ENCODE assay signal across 9 cellular contexts in genomic region chr1:16643001-16643411, GRCh38. TPM values are rescaled to one million over a fixed set of nuclear protein-coding genes. Genes with fewer than 3 reads are reported as not detected.
DNase-seq lines count a peak whose midpoint lies in the region; FAIRE-seq and TF ChIP-seq lines count a peak whose summit lies in the region.
"Not testable (repeated sequence)": the region's sequence is repeated elsewhere in the genome, so short reads cannot be mapped to it uniquely, and the experiment has no call there.
"Had no signal": no experiment of that assay in that cellular context is flagged by ENCODE, and none has a peak within 500 bp of the region (broad histone marks: within the 10 kb centered on the region; RNA-seq: fewer than 3 reads in every experiment).

No MANE protein-coding gene starts in this region.

- not testable (repeated sequence) for H2BK20ac ChIP-seq in H1 (ENCODE audit: low read length)

- not testable (repeated sequence) for H2BK15ac ChIP-seq in H1 (ENCODE audit: low read length)

- not testable (repeated sequence) for H2BK5ac ChIP-seq in H1 (ENCODE audit: low read depth, low read length)

- not testable (repeated sequence) for H3F3A ChIP-seq in neural progenitor cell (ENCODE audit: low read depth)

- not testable (repeated sequence) for H2BK12ac ChIP-seq in H1 (ENCODE audit: low read depth, low read length)

- intact Hi-C loops in A673 (cut with micrococcal nuclease; ENCODE audit: unreplicated experiment); kidney (cut with DNase I): not testable (repeated sequence)

- H3K9ac ChIP-seq in KMS-11; kidney (ENCODE audit: low read length in 2 of 2): not testable (repeated sequence)
- H3K9ac ChIP-seq in H1 (replicated peaks in 1 of 4; ENCODE audit: extremely low read depth in 1 of 4, low read depth in 3 of 4, low read length in 3 of 4) (peak overlapping the region in 1 of 4 experiments; percentile 13; a peak in 1 of 7 replicates), neural progenitor cell (peak overlapping the region; percentile 43)

- not testable (repeated sequence) for H3K27ac Mint-ChIP-seq in activated naive CD4-positive, alpha-beta T cell treated with anti-CD3 and anti-CD28 coated beads, Interleukin-2, amount 10 ng/mL, durations not matched to agents 7 days and 5 days; neural progenitor cell

- H3K4me3 ChIP-seq in A673 (ENCODE audit: low read depth, low read length, poor library complexity, severe bottlenecking) (peak overlapping the region; percentile 54), kidney (ENCODE audit: low read length in 2 of 2) (peak overlapping the region in 1 of 2 donors; percentile 90), neural progenitor cell (peak overlapping the region; percentile 56)
- H3K4me3 ChIP-seq in KMS-11 (IDR thresholded peaks at IDR 0.05; ENCODE audit: insufficient read depth, low read depth, low read length); H1 (ENCODE audit: extremely low read depth in 1 of 4, insufficient read depth in 2 of 4, low read depth in 3 of 4, low read length in 4 of 4): not testable (repeated sequence)

- not testable (repeated sequence) for H3K56ac ChIP-seq in H1 (replicated peaks; ENCODE audit: insufficient read length, low read depth, low read length)

- H4K5ac ChIP-seq in H1 (ENCODE audit: insufficient read length, low read depth, low read length) = not testable (repeated sequence)

- not testable (repeated sequence) for FAIRE-seq in H1 (lab: Jason Lieb, UNC); kidney (lab: Jason Lieb, UNC)

- H3K79me1 ChIP-seq in H1 (ENCODE audit: low read depth, low read length) = peaks cover 14% of the 10 kb centered on the region; the same call in 1 of the 2 replicates

- TF ChIP-seq RAD21 in H1 (IDR thresholded peaks at IDR 0.05 in 1 of 2, conservative IDR thresholded peaks at IDR 0.05 in 1 of 2; ENCODE audit: low read depth in 2 of 2, low read length in 2 of 2) = not testable (repeated sequence)

- peaks cover 16% of the 10 kb centered on the region for H3K27me3 Mint-ChIP-seq in activated naive CD4-positive, alpha-beta T cell treated with anti-CD3 and anti-CD28 coated beads, Interleukin-2, amount 10 ng/mL, durations not matched to agents 7 days and 5 days
- not testable (repeated sequence) for H3K27me3 Mint-ChIP-seq in neural progenitor cell (ENCODE audit: insufficient read depth, low read depth)

- H4K20me1 ChIP-seq in KMS-11 (ENCODE audit: insufficient read depth); H1 (replicated peaks in 1 of 2; ENCODE audit: control insufficient read depth in 1 of 2, insufficient read depth in 2 of 2, low read length in 2 of 2); neural progenitor cell (ENCODE audit: low read depth): not testable (repeated sequence)

- H2AK5ac ChIP-seq in H1 (ENCODE audit: low read depth, low read length) = not testable (repeated sequence)

- not testable (repeated sequence) for H3K36me3 ChIP-seq in A673 (ENCODE audit: insufficient read depth, low read length, poor library complexity, severe bottlenecking); KMS-11 (ENCODE audit: insufficient read depth); H1 (ENCODE audit: control insufficient read depth in 2 of 4, insufficient read depth in 4 of 4, low read length in 3 of 4); kidney (ENCODE audit: control insufficient read depth in 1 of 2, insufficient read depth in 2 of 2, low read length in 2 of 2); neural progenitor cell

- not testable (repeated sequence) for H3K36me3 Mint-ChIP-seq in activated naive CD4-positive, alpha-beta T cell treated with anti-CD3 and anti-CD28 coated beads, Interleukin-2, amount 10 ng/mL, durations not matched to agents 7 days and 5 days; neural progenitor cell

- peaks cover 28% of the 10 kb centered on the region; the same call in 1 of the 2 replicates for H3K79me2 ChIP-seq in KMS-11 (ENCODE audit: insufficient read depth, low read depth)
- not testable (repeated sequence) for H3K79me2 ChIP-seq in H1 (ENCODE audit: control insufficient read depth in 1 of 2, insufficient read depth in 2 of 2, low read length in 2 of 2)
- H3K79me2 ChIP-seq in neural progenitor cell (ENCODE audit: low read depth) = peaks cover 48% of the 10 kb centered on the region

- H3K4me1 Mint-ChIP-seq in activated naive CD4-positive, alpha-beta T cell treated with anti-CD3 and anti-CD28 coated beads, Interleukin-2, amount 10 ng/mL, durations not matched to agents 7 days and 5 days; neural progenitor cell: not testable (repeated sequence)

- WGBS in H1 (ENCODE audit: extremely low coverage in 1 of 2, insufficient coverage in 1 of 2, insufficient read length in 1 of 2, insufficient replicate concordance in 2 of 2, low coverage in 1 of 2, low lambda C conversion rate in 2 of 2, missing lambda C conversion rate in 1 of 2), 2 experiments = 94% methylated on average over 4 of the region's 4 CpGs; no CpG with 5 or more reads in 1 of the 2 experiments

- peak overlapping the region; percentile 19; the same call in 1 of the 2 replicates for H4K8ac ChIP-seq in H1 (ENCODE audit: extremely low read depth, insufficient read depth, low read length)

- not testable (repeated sequence) for H3K23me2 ChIP-seq in H1 (ENCODE audit: low read depth, low read length)

- not testable (repeated sequence) for TF ChIP-seq CTCF in A673 (conservative IDR thresholded peaks at IDR 0.05; ENCODE audit: low read depth, low read length); KMS-11 (conservative IDR thresholded peaks at IDR 0.05; ENCODE audit: low read depth, low read length); H1 (IDR thresholded peaks at IDR 0.05; ENCODE audit: control extremely low read depth in 1 of 3, insufficient read depth in 1 of 3, low read depth in 1 of 3, low read length in 3 of 3); kidney (IDR thresholded peaks at IDR 0.05; ENCODE audit: borderline replicate concordance, extremely low read depth, insufficient read depth); neural progenitor cell (IDR thresholded peaks at IDR 0.05)

- TF ChIP-seq POLR2A in H1 (IDR thresholded peaks at IDR 0.05; ENCODE audit: control extremely low read depth in 1 of 2, low read depth in 2 of 2, low read length in 2 of 2) = not testable (repeated sequence)

- DNase-seq in A673 (ENCODE audit: low spot score); neural progenitor cell (ENCODE audit: low spot score): not testable (repeated sequence)
- DNase-seq in activated CD4-positive, alpha-beta T cell treated with anti-CD3 and anti-CD28 coated beads for 4 hours = peak; percentile 5 to 17
- peak; percentile 23 for DNase-seq in activated naive CD4-positive, alpha-beta T cell treated with anti-CD3 and anti-CD28 coated beads, Interleukin-2, amount 10 ng/mL, durations not matched to agents 7 days and 5 days
- DNase-seq in H1 (ENCODE audit: low read depth in 1 of 2, low spot score in 2 of 2) (peak in 1 of 2 experiments; percentile 63), kidney (peak; percentile 85)
- peak; percentile 2 for DNase-seq in stimulated activated CD4-positive, alpha-beta T cell treated with anti-CD3 and anti-CD28 coated beads, Interleukin-1b, Interleukin-23, amount 100 ng/mL, for 48 hours

- H2AFZ ChIP-seq in KMS-11 (ENCODE audit: low read depth); H1 (ENCODE audit: low read length); neural progenitor cell (replicated peaks): not testable (repeated sequence)

- H3K27me3 ChIP-seq in A673 (replicated peaks; ENCODE audit: insufficient read depth, low read depth, low read length, poor library complexity); KMS-11 (ENCODE audit: insufficient read depth, low read depth); neural progenitor cell: not testable (repeated sequence)
- peaks cover 0 to 15% (median 10%) of the 10 kb centered on the region in 4 experiments; a peak in 5 of 7 replicates for H3K27me3 ChIP-seq in H1 (replicated peaks in 1 of 4; ENCODE audit: control insufficient read depth in 3 of 4, extremely low read depth in 1 of 4, insufficient read depth in 3 of 4, low read length in 3 of 4)

- not testable (repeated sequence) for H3K18ac ChIP-seq in H1 (ENCODE audit: extremely low read depth, low read length)

- not testable (repeated sequence) for H3K23ac ChIP-seq in H1 (ENCODE audit: insufficient read length)

- not testable (repeated sequence) for H3K9me3 ChIP-seq in A673 (ENCODE audit: low read depth, low read length, poor library complexity, severe bottlenecking); H1 (ENCODE audit: insufficient read depth in 2 of 2, low read depth in 1 of 2, low read length in 1 of 2); kidney (ENCODE audit: control insufficient read depth in 1 of 2, low read length in 2 of 2); neural progenitor cell (ENCODE audit: low read depth)

- not testable (repeated sequence) for H3K4me3 Mint-ChIP-seq in activated naive CD4-positive, alpha-beta T cell treated with anti-CD3 and anti-CD28 coated beads, Interleukin-2, amount 10 ng/mL, durations not matched to agents 7 days and 5 days; neural progenitor cell

- not testable (repeated sequence) for H2BK120ac ChIP-seq in H1 (replicated peaks; ENCODE audit: low read depth, low read length)

- H3K4me2 ChIP-seq in KMS-11 (peak overlapping the region; percentile 100; the same call in 1 of the 2 replicates), H1 (ENCODE audit: insufficient read depth in 1 of 2, low read depth in 2 of 2, low read length in 2 of 2) (peak overlapping the region in 1 of 2 experiments; percentile 72; a peak in 1 of 4 replicates), neural progenitor cell (peak overlapping the region; percentile 79)

- TF ChIP-seq EP300 in H1 (IDR thresholded peaks at IDR 0.05; ENCODE audit: borderline replicate concordance in 1 of 2, low read depth in 2 of 2, low read length in 2 of 2) = not testable (repeated sequence)

- not testable (repeated sequence) for BruUV-seq in A673 (replicated peaks; lab: Mats Ljungman, UMichigan)

- H3K9me3 Mint-ChIP-seq in activated naive CD4-positive, alpha-beta T cell treated with anti-CD3 and anti-CD28 coated beads, Interleukin-2, amount 10 ng/mL, durations not matched to agents 7 days and 5 days; neural progenitor cell: not testable (repeated sequence)

- H4K91ac ChIP-seq in H1 (replicated peaks; ENCODE audit: insufficient read length, low read length) = not testable (repeated sequence)

- not testable (repeated sequence) for H3K4ac ChIP-seq in H1 (replicated peaks; ENCODE audit: insufficient read length, low read depth, low read length)

- peaks cover 12% of the 10 kb centered on the region for H3K4me1 ChIP-seq in A673 (ENCODE audit: insufficient read depth, low read length, poor library complexity, severe bottlenecking)
- H3K4me1 ChIP-seq in KMS-11 (ENCODE audit: low read depth, poor library complexity, severe bottlenecking) = peaks cover 16% of the 10 kb centered on the region
- H3K4me1 ChIP-seq in H1 (replicated peaks in 1 of 4; ENCODE audit: control insufficient read depth in 3 of 4, insufficient read depth in 4 of 4, low read length in 3 of 4) = peaks cover 0 to 16% (median 13%) of the 10 kb centered on the region in 4 experiments; a peak in 6 of 7 replicates
- peaks cover 21 to 27% of the 10 kb centered on the region in 2 donors for H3K4me1 ChIP-seq in kidney (ENCODE audit: control insufficient read depth in 1 of 2, insufficient read depth in 1 of 2, low read depth in 1 of 2, low read length in 2 of 2)
- H3K4me1 ChIP-seq in neural progenitor cell = peaks cover 17% of the 10 kb centered on the region

- CTCF ChIA-PET in A673 (lab: Charles Lee); activated naive CD4-positive, alpha-beta T cell treated with anti-CD3 and anti-CD28 coated beads, Interleukin-2, amount 10 ng/mL, durations not matched to agents 7 days and 5 days (lab: Charles Lee): not testable (repeated sequence)
- CTCF ChIA-PET in H1 (lab: Charles Lee; ENCODE audit: partially characterized antibody) = interaction anchor here (0.8 to 2.5 kb wide), 4 partner anchors 13 to 40 kb away, joined by 3 to 27 read pairs (median 4); no protein-coding TSS in a partner anchor

- POLR2A ChIA-PET in A673 (lab: Charles Lee; ENCODE audit: low non-redundant PET); H1 (lab: Charles Lee; ENCODE audit: partially characterized antibody): not testable (repeated sequence)

- H3K27ac ChIP-seq in A673 (ENCODE audit: low read depth, low read length, poor library complexity, severe bottlenecking); KMS-11; H1 (ENCODE audit: low read depth, low read length); kidney (ENCODE audit: low read depth in 2 of 2, low read length in 2 of 2); neural progenitor cell: not testable (repeated sequence)

- not testable (repeated sequence) for H3K14ac ChIP-seq in H1 (ENCODE audit: insufficient read length)

RNA-seq across cellular contexts. Expression of gene RNU1-3, which starts 23.7 kb away (rescaled TPM):
- 1,866 and 1,908 TPM in 2 replicates for total RNA-seq in A673 (2021)
- total RNA-seq in H1 (2021; fragmentation: NEBNext Ultra II Directional; extraction: Animal tissue kit (Norgen Biotek cat#: 25700)) = 1,303 and 1,497 TPM in 2 replicates
- under 0.01 and 145 TPM in 2 replicates for polyA plus RNA-seq in H1 (2011; rRNA removed)
- polyA plus RNA-seq in H1 (2011; cell fraction: cytosol; rRNA removed) = under 0.01 TPM
- polyA plus RNA-seq in H1 (2011; cell fraction: nucleus; rRNA removed) = under 0.01 TPM
- polyA plus RNA-seq in H1 (2012, experiment 1 of 2) = 20.3 to 94.3 TPM in 2 of 4 replicates, not detected in the others
- polyA plus RNA-seq in H1 (2012, experiment 2 of 2) = not detected
- polyA plus RNA-seq in H1 (2013, experiment 1 of 2) = not detected
- polyA plus RNA-seq in H1 (2013, experiment 2 of 2) = not detected
- polyA minus RNA-seq in H1 (2011; rRNA and poly(A)+ RNA removed) = 10,411 and 22,262 TPM in 2 replicates
- 63,669 TPM for polyA minus RNA-seq in H1 (2011; cell fraction: cytosol; rRNA and poly(A)+ RNA removed)
- polyA minus RNA-seq in H1 (2011; cell fraction: nucleus; rRNA and poly(A)+ RNA removed) = 43,973 TPM
- total RNA-seq in kidney = 8,605 TPM
- polyA plus RNA-seq in kidney (ENCODE audit: insufficient read depth, low read depth, low replicate concordance) = 26.8 TPM
- under 0.01 TPM in 2 replicates for total RNA-seq in neural progenitor cell (ENCODE audit: low replicate concordance)
- polyA plus RNA-seq: IgD-negative memory B cell had no signal

RNA-seq across cellular contexts. Expression of gene NBPF1, which starts 29.6 kb away (rescaled TPM):
- total RNA-seq in A673 (2021) (84.3 and 85.2 TPM in 2 replicates), kidney (56.3 TPM), neural progenitor cell (ENCODE audit: low replicate concordance) (54.9 and 69.9 TPM in 2 replicates)
- total RNA-seq in H1 (2021; fragmentation: NEBNext Ultra II Directional; extraction: Animal tissue kit (Norgen Biotek cat#: 25700)) = 19.3 and 19.4 TPM in 2 replicates
- polyA plus RNA-seq in H1 (2011; rRNA removed) (8.5 and 9.6 TPM in 2 replicates), kidney (ENCODE audit: insufficient read depth, low read depth, low replicate concordance) (8.0 TPM)
- polyA plus RNA-seq in H1 (2011; cell fraction: cytosol; rRNA removed) = 11.5 TPM
- polyA plus RNA-seq in H1 (2011; cell fraction: nucleus; rRNA removed) = 22.9 TPM
- polyA plus RNA-seq in H1 (2012, experiment 1 of 2) = 7.7 to 13.2 TPM (median 11.1 TPM) in 4 replicates
- 3.1 TPM for polyA plus RNA-seq in H1 (2012, experiment 2 of 2)
- polyA plus RNA-seq in H1 (2013, experiment 1 of 2) = 10.8 TPM
- polyA plus RNA-seq in H1 (2013, experiment 2 of 2) = 9.8 TPM
- 22.4 and 27.2 TPM in 2 replicates for polyA minus RNA-seq in H1 (2011; rRNA and poly(A)+ RNA removed)
- 8.9 TPM for polyA minus RNA-seq in H1 (2011; cell fraction: cytosol; rRNA and poly(A)+ RNA removed)
- polyA minus RNA-seq in H1 (2011; cell fraction: nucleus; rRNA and poly(A)+ RNA removed) = 48.6 TPM

Comparison
In these comparisons a context has a peak if more than half of its experiments do, and no peak if none do; other contexts are left out.
1. RNA of gene RNU1-3, which starts 23.7 kb away (total RNA-seq): 8,605 TPM in kidney (single experiment), 1,866 to 1,908 TPM in A673 and 1,303 to 1,497 TPM in H1; under 0.01 TPM in neural progenitor cell; every median in the first group is over 1,000 times any median in the second.